In genomic region chr2:3605013-3605961, GRCh38 we compare ENCODE assay signal across 1 cellular context.
TF ChIP-seq lines count a peak whose summit lies in the region.

No MANE protein-coding gene starts in this region.

TF ChIP-seq in HepG2, 621 proteins besides CTCF, POLR2A, EP300 and RAD21 (continued from another document and continues in another):
- TF ChIP-seq, protein P1, sequence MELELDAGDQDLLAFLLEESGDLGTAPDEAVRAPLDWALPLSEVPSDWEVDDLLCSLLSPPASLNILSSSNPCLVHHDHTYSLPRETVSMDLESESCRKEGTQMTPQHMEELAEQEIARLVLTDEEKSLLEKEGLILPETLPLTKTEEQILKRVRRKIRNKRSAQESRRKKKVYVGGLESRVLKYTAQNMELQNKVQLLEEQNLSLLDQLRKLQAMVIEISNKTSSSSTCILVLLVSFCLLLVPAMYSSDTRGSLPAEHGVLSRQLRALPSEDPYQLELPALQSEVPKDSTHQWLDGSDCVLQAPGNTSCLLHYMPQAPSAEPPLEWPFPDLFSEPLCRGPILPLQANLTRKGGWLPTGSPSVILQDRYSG (CRISPR knock-in tag; IDR thresholded peaks at IDR 0.05), result no peak
- 0 out of 2 replicates have a peak, but pooled peaks have one; percentile 46 for TF ChIP-seq ZNF639 (CRISPR knock-in tag; conservative IDR thresholded peaks at IDR 0.05)
- TF ChIP-seq GATAD1 (CRISPR knock-in tag; IDR thresholded peaks at IDR 0.05), result peak; percentile 56; the same call in 1 of the 2 replicates
- no peak for TF ChIP-seq ZNF24 (IDR thresholded peaks at IDR 0.05)
- no peak for TF ChIP-seq GMEB2 (CRISPR knock-in tag; IDR thresholded peaks at IDR 0.05; ENCODE audit: low read depth)
- TF ChIP-seq ZNF12 (CRISPR knock-in tag; IDR thresholded peaks at IDR 0.05), result 0 out of 2 replicates have a peak, but pooled peaks have one; percentile 24
- TF ChIP-seq ZNF687 (CRISPR knock-in tag; IDR thresholded peaks at IDR 0.05), result peak; percentile 76
- TF ChIP-seq KAT8 (CRISPR knock-in tag; IDR thresholded peaks at IDR 0.05), result peak; percentile 75
- TF ChIP-seq ZNF614 (CRISPR knock-in tag; IDR thresholded peaks at IDR 0.05; ENCODE audit: borderline replicate concordance), result no peak; the same call in 1 of the 2 replicates
- peak; percentile 27; the same call in 1 of the 2 replicates for TF ChIP-seq HOXA5 (CRISPR knock-in tag; IDR thresholded peaks at IDR 0.05)
- TF ChIP-seq PLRG1 (conservative IDR thresholded peaks at IDR 0.05), result no peak
- peak; percentile 42 for TF ChIP-seq RBM39 (IDR thresholded peaks at IDR 0.05; ENCODE audit: low read depth, low read length, poor library complexity, severe bottlenecking)
- TF ChIP-seq ZIK1 (CRISPR knock-in tag; IDR thresholded peaks at IDR 0.05; ENCODE audit: borderline replicate concordance, low read depth), result no peak
- 0 out of 2 replicates have a peak, but pooled peaks have one; percentile 49 for TF ChIP-seq BORCS8-MEF2B (CRISPR knock-in tag; IDR thresholded peaks at IDR 0.05)
- TF ChIP-seq PCBP1 (IDR thresholded peaks at IDR 0.05; ENCODE audit: borderline replicate concordance, low read depth, low read length), result 0 out of 2 replicates have a peak, but pooled peaks have one; percentile 57
- TF ChIP-seq BRD4 (CRISPR knock-in tag; IDR thresholded peaks at IDR 0.05), result no peak
- TF ChIP-seq ZBTB2 (CRISPR knock-in tag; IDR thresholded peaks at IDR 0.05; ENCODE audit: low read depth), result no peak
- TF ChIP-seq, protein P2, sequence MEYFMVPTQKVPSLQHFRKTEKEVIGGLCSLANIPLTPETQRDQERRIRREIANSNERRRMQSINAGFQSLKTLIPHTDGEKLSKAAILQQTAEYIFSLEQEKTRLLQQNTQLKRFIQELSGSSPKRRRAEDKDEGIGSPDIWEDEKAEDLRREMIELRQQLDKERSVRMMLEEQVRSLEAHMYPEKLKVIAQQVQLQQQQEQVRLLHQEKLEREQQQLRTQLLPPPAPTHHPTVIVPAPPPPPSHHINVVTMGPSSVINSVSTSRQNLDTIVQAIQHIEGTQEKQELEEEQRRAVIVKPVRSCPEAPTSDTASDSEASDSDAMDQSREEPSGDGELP (IDR thresholded peaks at IDR 0.05; ENCODE audit: borderline replicate concordance, low read depth), result peak; percentile 24; the same call in 1 of the 2 replicates
- TF ChIP-seq MTERF4 (CRISPR knock-in tag; IDR thresholded peaks at IDR 0.05), result no peak
- TF ChIP-seq MTF2 (CRISPR knock-in tag; IDR thresholded peaks at IDR 0.05; ENCODE audit: borderline replicate concordance), result no peak
- no peak for TF ChIP-seq MAFG (CRISPR knock-in tag; IDR thresholded peaks at IDR 0.05)
- TF ChIP-seq, protein P3, sequence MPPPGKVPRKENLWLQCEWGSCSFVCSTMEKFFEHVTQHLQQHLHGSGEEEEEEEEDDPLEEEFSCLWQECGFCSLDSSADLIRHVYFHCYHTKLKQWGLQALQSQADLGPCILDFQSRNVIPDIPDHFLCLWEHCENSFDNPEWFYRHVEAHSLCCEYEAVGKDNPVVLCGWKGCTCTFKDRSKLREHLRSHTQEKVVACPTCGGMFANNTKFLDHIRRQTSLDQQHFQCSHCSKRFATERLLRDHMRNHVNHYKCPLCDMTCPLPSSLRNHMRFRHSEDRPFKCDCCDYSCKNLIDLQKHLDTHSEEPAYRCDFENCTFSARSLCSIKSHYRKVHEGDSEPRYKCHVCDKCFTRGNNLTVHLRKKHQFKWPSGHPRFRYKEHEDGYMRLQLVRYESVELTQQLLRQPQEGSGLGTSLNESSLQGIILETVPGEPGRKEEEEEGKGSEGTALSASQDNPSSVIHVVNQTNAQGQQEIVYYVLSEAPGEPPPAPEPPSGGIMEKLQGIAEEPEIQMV (CRISPR knock-in tag; IDR thresholded peaks at IDR 0.05; ENCODE audit: low read depth), result no peak
- TF ChIP-seq ZBTB20 (CRISPR knock-in tag; IDR thresholded peaks at IDR 0.05; ENCODE audit: borderline replicate concordance, low read depth), result no peak; the same call in 1 of the 2 replicates
- TF ChIP-seq FOXP1 (IDR thresholded peaks at IDR 0.05), result no peak
- TF ChIP-seq FOXP1 (CRISPR knock-in tag; IDR thresholded peaks at IDR 0.05), result no peak
- TF ChIP-seq HNRNPK (IDR thresholded peaks at IDR 0.05; ENCODE audit: low read depth, low read length, poor library complexity, severe bottlenecking), result peak; percentile 69
- 0 out of 2 replicates have a peak, but pooled peaks have one; percentile 12 for TF ChIP-seq KDM6A (CRISPR knock-in tag; IDR thresholded peaks at IDR 0.05; ENCODE audit: low read depth)
- TF ChIP-seq, protein P4, sequence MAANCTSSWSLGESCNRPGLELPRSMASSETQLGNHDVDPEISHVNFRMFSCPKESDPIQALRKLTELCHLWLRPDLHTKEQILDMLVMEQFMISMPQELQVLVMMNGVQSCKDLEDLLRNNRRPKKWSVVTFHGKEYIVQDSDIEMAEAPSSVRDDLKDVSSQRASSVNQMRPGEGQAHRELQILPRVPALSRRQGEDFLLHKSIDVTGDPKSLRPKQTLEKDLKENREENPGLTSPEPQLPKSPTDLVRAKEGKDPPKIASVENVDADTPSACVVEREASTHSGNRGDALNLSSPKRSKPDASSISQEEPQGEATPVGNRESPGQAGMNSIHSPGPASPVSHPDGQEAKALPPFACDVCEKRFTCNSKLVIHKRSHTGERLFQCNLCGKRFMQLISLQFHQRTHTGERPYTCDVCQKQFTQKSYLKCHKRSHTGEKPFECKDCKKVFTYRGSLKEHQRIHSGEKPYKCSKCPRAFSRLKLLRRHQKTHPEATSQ (CRISPR knock-in tag; IDR thresholded peaks at IDR 0.05; ENCODE audit: borderline replicate concordance), result no peak
- TF ChIP-seq SCMH1 (CRISPR knock-in tag; IDR thresholded peaks at IDR 0.05; ENCODE audit: borderline replicate concordance), result no peak
- TF ChIP-seq RARA (CRISPR knock-in tag; IDR thresholded peaks at IDR 0.05), result peak; percentile 76
- TF ChIP-seq ARNTL (CRISPR knock-in tag; IDR thresholded peaks at IDR 0.05), result peak; percentile 96
- TF ChIP-seq ZSCAN20 (CRISPR knock-in tag; IDR thresholded peaks at IDR 0.05; ENCODE audit: borderline replicate concordance), result no peak
- peak; percentile 71 for TF ChIP-seq MYC (CRISPR knock-in tag; IDR thresholded peaks at IDR 0.05; ENCODE audit: borderline replicate concordance)
- TF ChIP-seq ZMYM2 (CRISPR knock-in tag; IDR thresholded peaks at IDR 0.05), result no peak
- TF ChIP-seq ZNF34 (CRISPR knock-in tag; IDR thresholded peaks at IDR 0.05; ENCODE audit: borderline replicate concordance), result no peak
- TF ChIP-seq, protein P5, sequence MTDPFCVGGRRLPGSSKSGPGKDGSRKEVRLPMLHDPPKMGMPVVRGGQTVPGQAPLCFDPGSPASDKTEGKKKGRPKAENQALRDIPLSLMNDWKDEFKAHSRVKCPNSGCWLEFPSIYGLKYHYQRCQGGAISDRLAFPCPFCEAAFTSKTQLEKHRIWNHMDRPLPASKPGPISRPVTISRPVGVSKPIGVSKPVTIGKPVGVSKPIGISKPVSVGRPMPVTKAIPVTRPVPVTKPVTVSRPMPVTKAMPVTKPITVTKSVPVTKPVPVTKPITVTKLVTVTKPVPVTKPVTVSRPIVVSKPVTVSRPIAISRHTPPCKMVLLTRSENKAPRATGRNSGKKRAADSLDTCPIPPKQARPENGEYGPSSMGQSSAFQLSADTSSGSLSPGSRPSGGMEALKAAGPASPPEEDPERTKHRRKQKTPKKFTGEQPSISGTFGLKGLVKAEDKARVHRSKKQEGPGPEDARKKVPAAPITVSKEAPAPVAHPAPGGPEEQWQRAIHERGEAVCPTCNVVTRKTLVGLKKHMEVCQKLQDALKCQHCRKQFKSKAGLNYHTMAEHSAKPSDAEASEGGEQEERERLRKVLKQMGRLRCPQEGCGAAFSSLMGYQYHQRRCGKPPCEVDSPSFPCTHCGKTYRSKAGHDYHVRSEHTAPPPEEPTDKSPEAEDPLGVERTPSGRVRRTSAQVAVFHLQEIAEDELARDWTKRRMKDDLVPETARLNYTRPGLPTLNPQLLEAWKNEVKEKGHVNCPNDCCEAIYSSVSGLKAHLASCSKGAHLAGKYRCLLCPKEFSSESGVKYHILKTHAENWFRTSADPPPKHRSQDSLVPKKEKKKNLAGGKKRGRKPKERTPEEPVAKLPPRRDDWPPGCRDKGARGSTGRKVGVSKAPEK (CRISPR knock-in tag; IDR thresholded peaks at IDR 0.05; ENCODE audit: borderline replicate concordance), result no peak
- no peak for TF ChIP-seq ZNF549 (CRISPR knock-in tag; IDR thresholded peaks at IDR 0.05)
- TF ChIP-seq, protein P6, sequence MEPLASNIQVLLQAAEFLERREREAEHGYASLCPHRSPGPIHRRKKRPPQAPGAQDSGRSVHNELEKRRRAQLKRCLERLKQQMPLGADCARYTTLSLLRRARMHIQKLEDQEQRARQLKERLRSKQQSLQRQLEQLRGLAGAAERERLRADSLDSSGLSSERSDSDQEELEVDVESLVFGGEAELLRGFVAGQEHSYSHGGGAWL (CRISPR knock-in tag; IDR thresholded peaks at IDR 0.05), result 0 out of 2 replicates have a peak, but pooled peaks have one; percentile 52
- peak; percentile 70 for TF ChIP-seq NR2C2 (CRISPR knock-in tag; IDR thresholded peaks at IDR 0.05; ENCODE audit: borderline replicate concordance)
- TF ChIP-seq ATF3 (CRISPR knock-in tag; IDR thresholded peaks at IDR 0.05), result no peak
- TF ChIP-seq, protein P7, sequence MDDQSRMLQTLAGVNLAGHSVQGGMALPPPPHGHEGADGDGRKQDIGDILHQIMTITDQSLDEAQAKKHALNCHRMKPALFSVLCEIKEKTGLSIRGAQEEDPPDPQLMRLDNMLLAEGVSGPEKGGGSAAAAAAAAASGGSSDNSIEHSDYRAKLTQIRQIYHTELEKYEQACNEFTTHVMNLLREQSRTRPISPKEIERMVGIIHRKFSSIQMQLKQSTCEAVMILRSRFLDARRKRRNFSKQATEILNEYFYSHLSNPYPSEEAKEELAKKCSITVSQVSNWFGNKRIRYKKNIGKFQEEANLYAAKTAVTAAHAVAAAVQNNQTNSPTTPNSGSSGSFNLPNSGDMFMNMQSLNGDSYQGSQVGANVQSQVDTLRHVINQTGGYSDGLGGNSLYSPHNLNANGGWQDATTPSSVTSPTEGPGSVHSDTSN (CRISPR knock-in tag; IDR thresholded peaks at IDR 0.05; ENCODE audit: borderline replicate concordance), result no peak
